Comparison of ENCODE assay signal across 29 cellular contexts in the genomic region with DNA sequence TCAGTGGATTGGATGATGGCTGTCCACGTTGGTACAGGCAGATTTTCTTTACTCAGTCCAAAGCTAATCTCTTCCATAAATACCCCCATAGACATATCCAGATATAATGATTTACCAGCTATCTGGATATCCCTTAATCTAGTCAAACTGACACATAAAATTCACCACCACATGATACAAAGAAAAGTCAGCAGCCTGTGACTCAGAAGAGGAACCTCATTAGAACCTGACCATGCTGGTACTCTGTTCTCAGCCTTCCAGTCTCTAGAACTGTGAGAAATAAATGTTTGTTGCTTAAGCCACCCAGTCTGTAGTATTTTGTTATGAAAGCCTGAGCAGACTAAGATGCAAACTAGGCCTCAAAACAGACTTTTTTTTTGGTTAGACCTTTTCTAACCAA.
"Had no signal": no experiment of that assay in that cellular context is flagged by ENCODE, and none has a peak within 500 bp of the region (broad histone marks: within the 10 kb centered on the region; RNA-seq: fewer than 3 reads in every experiment).

No MANE protein-coding gene starts in this region.

- H3K36me3 ChIP-seq: esophagus muscularis mucosa, left lung, lower lobe of right lung, neural progenitor cell, right atrium auricular region, suprapubic skin, tibial artery had no signal

- H3K27ac ChIP-seq: esophagus muscularis mucosa, left lung, lower lobe of right lung, neural progenitor cell, parathyroid adenoma, psoas muscle, right atrium auricular region, suprapubic skin, tibial artery had no signal

- ATAC-seq: activated CD8-positive, alpha-beta T cell treated with anti-CD3 and anti-CD28 coated beads for 36 hours; activated T-cell treated with anti-CD3 and anti-CD28 coated beads, Interleukin-2, amount 50 U/mL, for 4 hours; activated T-helper 17 cell treated with anti-CD3 and anti-CD28 coated beads, Interleukin-2, amount 50 U/mL, for 72 hours; left lung; lower lobe of right lung; natural killer cell; psoas muscle; stimulated activated naive B cell treated with anti-CD40 and anti-IgM and Interleukin-4, amounts not matched to agents 10 μg/mL and 1 μg/mL and 100 μg/mL, for 72 hours; WTC11 had no signal

- DNase-seq: activated CD4-positive, alpha-beta T cell treated with anti-CD3 and anti-CD28 coated beads for 1 hour; activated CD4-positive, alpha-beta T cell treated with anti-CD3 and anti-CD28 coated beads, Interleukin-2, amount 50 U/mL, for 1 hour; activated CD8-positive, alpha-beta T cell treated with anti-CD3 and anti-CD28 coated beads for 36 hours; activated gamma-delta T cell treated with Interleukin-2 at 50 U/mL for 16 hours; activated naive CD4-positive, alpha-beta T cell treated with anti-CD3 and anti-CD28 coated beads, Interleukin-2, amount 50 U/mL, for 16 hours; activated T-cell treated with anti-CD3 and anti-CD28 coated beads, Interleukin-2, amount 50 U/mL, for 4 hours; amygdala; central memory CD4-positive, alpha-beta T cell; endodermal cell; foreskin melanocyte; kidney glomerular epithelial cell; left lung; lower lobe of right lung; mesenchymal stem cell; natural killer cell; occipital lobe; psoas muscle; stimulated activated CD4-positive, alpha-beta T cell treated with anti-CD3 and anti-CD28 coated beads, Interleukin-2, amount 100 ng/mL, for 24 hours; stimulated activated naive B cell treated with anti-CD40 and anti-IgM and Interleukin-4, amounts not matched to agents 10 μg/mL and 1 μg/mL and 100 μg/mL, for 72 hours; T1000; tibial artery had no signal

- H3K4me3 ChIP-seq: esophagus muscularis mucosa, left lung, lower lobe of right lung, neural progenitor cell, psoas muscle, right atrium auricular region, smooth muscle cell, suprapubic skin, tibial artery had no signal

- H3K27me3 ChIP-seq: esophagus muscularis mucosa, left lung, neural progenitor cell, right atrium auricular region, suprapubic skin, tibial artery had no signal

- H3K4me1 ChIP-seq: esophagus muscularis mucosa, left lung, lower lobe of right lung, parathyroid adenoma, psoas muscle, right atrium auricular region, suprapubic skin, tibial artery had no signal

- H3K9me3 ChIP-seq: esophagus muscularis mucosa, left lung, lower lobe of right lung, psoas muscle, right atrium auricular region, suprapubic skin, tibial artery had no signal
